Comparison of ENCODE assay signal across 10 cellular contexts in genomic region chr6:11535801-11536230, GRCh38. TPM values are rescaled to one million over a fixed set of nuclear protein-coding genes. Genes with fewer than 3 reads are reported as not detected.
DNase-seq lines count a peak whose midpoint lies in the region.
"Had no signal": no experiment of that assay in that cellular context is flagged by ENCODE, and none has a peak within 500 bp of the region (broad histone marks: within the 10 kb centered on the region; RNA-seq: fewer than 3 reads in every experiment).

No MANE protein-coding gene starts in this region.

- DNase-seq in CD1c-positive myeloid dendritic cell (ENCODE audit: extremely low spot score) (peak; percentile 43), KBM-7 (peak; percentile 35), kidney tubule cell (ENCODE audit: low spot score) (peak; percentile 64), T-helper 9 cell (no peak), inferior parietal cortex (ENCODE audit: extremely low spot score) (no peak), anterior cingulate cortex (lab: John Stamatoyannopoulos, UW) (no peak)
- DNase-seq in activated T-helper 1 cell treated with anti-CD3 and anti-CD28 coated beads, Interleukin-12 subunit alpha, Interleukin-12 subunit beta, Interleukin-2, Interleukin-4 antibody, amounts not matched to agents 30 ng/mL and 10 ng/mL and 1 ng/mL, durations not matched to agents 14 hours and 24 hours and 36 hours (ENCODE audit: low spot score): no peak
- DNase-seq in activated CD4-positive, CD25-positive, alpha-beta regulatory T cell (lab: John Stamatoyannopoulos, UW): no peak
- DNase-seq: aorta had no signal

- in situ Hi-C loops in KBM-7 (cut with MboI; ENCODE audit: low pct_unique_long_range_greater_than_20kb, low sequenced_read_pairs): no loop called here

- peaks cover 60% of the 10 kb centered on the region for H3K27me3 Mint-ChIP-seq in activated T-helper 1 cell treated with anti-CD3 and anti-CD28 coated beads, Interleukin-12 subunit alpha, Interleukin-12 subunit beta, Interleukin-2, Interleukin-4 antibody, amounts not matched to agents 30 ng/mL and 10 ng/mL and 1 ng/mL, durations not matched to agents 14 hours and 24 hours and 36 hours (ENCODE audit: insufficient read depth)

- peaks cover 17% of the 10 kb centered on the region for H3K4me1 Mint-ChIP-seq in activated T-helper 1 cell treated with anti-CD3 and anti-CD28 coated beads, Interleukin-12 subunit alpha, Interleukin-12 subunit beta, Interleukin-2, Interleukin-4 antibody, amounts not matched to agents 30 ng/mL and 10 ng/mL and 1 ng/mL, durations not matched to agents 14 hours and 24 hours and 36 hours (ENCODE audit: low read depth)

- H3K27ac Mint-ChIP-seq in activated T-helper 1 cell treated with anti-CD3 and anti-CD28 coated beads, Interleukin-12 subunit alpha, Interleukin-12 subunit beta, Interleukin-2, Interleukin-4 antibody, amounts not matched to agents 30 ng/mL and 10 ng/mL and 1 ng/mL, durations not matched to agents 14 hours and 24 hours and 36 hours: no peak overlapping the region

- H3K36me3 Mint-ChIP-seq in activated T-helper 1 cell treated with anti-CD3 and anti-CD28 coated beads, Interleukin-12 subunit alpha, Interleukin-12 subunit beta, Interleukin-2, Interleukin-4 antibody, amounts not matched to agents 30 ng/mL and 10 ng/mL and 1 ng/mL, durations not matched to agents 14 hours and 24 hours and 36 hours (ENCODE audit: low read depth): no peaks in the 10 kb centered on the region
- H3K36me3 Mint-ChIP-seq: memory B cell had no signal

- H3K9me3 Mint-ChIP-seq in activated T-helper 1 cell treated with anti-CD3 and anti-CD28 coated beads, Interleukin-12 subunit alpha, Interleukin-12 subunit beta, Interleukin-2, Interleukin-4 antibody, amounts not matched to agents 30 ng/mL and 10 ng/mL and 1 ng/mL, durations not matched to agents 14 hours and 24 hours and 36 hours: no peaks in the 10 kb centered on the region
- H3K9me3 Mint-ChIP-seq: memory B cell had no signal

- peak overlapping the region; percentile 84 for H3K4me3 Mint-ChIP-seq in activated T-helper 1 cell treated with anti-CD3 and anti-CD28 coated beads, Interleukin-12 subunit alpha, Interleukin-12 subunit beta, Interleukin-2, Interleukin-4 antibody, amounts not matched to agents 30 ng/mL and 10 ng/mL and 1 ng/mL, durations not matched to agents 14 hours and 24 hours and 36 hours
- H3K4me3 Mint-ChIP-seq: memory B cell had no signal

- intact Hi-C loops in activated T-helper 1 cell treated with anti-CD3 and anti-CD28 coated beads, Interleukin-12 subunit alpha, Interleukin-12 subunit beta, Interleukin-2, Interleukin-4 antibody, amounts not matched to agents 30 ng/mL and 10 ng/mL and 1 ng/mL, durations not matched to agents 14 hours and 24 hours and 36 hours (cut with micrococcal nuclease): loop anchor here (2.0 to 5.0 kb wide), 5 partner anchors 39 to 176 kb away; no protein-coding TSS in a partner anchor

RNA-seq across cellular contexts. Expression of gene TMEM170B, which starts 1.7 kb away (rescaled TPM):
- total RNA-seq in activated T-helper 1 cell treated with anti-CD3 and anti-CD28 coated beads, Interleukin-12 subunit alpha, Interleukin-12 subunit beta, Interleukin-2, Interleukin-4 antibody, amounts not matched to agents 30 ng/mL and 10 ng/mL and 1 ng/mL, durations not matched to agents 14 hours and 24 hours and 36 hours: 0.78 and 0.86 TPM in 2 replicates

Comparison
In these comparisons a context has a peak if more than half of its experiments do, and no peak if none do; other contexts are left out.
1. DNase-seq: peak in CD1c-positive myeloid dendritic cell (single experiment), KBM-7 (single experiment) and kidney tubule cell (single experiment); none in activated T-helper 1 cell treated with anti-CD3 and anti-CD28 coated beads, Interleukin-12 subunit alpha, Interleukin-12 subunit beta, Interleukin-2, Interleukin-4 antibody, amounts not matched to agents 30 ng/mL and 10 ng/mL and 1 ng/mL, durations not matched to agents 14 hours and 24 hours and 36 hours (single experiment), activated CD4-positive, CD25-positive, alpha-beta regulatory T cell (0 of 4), T-helper 9 cell (single experiment), inferior parietal cortex (single experiment) and anterior cingulate cortex (0 of 58).